1 cellular context compared by ENCODE assay signal in the genomic region with DNA sequence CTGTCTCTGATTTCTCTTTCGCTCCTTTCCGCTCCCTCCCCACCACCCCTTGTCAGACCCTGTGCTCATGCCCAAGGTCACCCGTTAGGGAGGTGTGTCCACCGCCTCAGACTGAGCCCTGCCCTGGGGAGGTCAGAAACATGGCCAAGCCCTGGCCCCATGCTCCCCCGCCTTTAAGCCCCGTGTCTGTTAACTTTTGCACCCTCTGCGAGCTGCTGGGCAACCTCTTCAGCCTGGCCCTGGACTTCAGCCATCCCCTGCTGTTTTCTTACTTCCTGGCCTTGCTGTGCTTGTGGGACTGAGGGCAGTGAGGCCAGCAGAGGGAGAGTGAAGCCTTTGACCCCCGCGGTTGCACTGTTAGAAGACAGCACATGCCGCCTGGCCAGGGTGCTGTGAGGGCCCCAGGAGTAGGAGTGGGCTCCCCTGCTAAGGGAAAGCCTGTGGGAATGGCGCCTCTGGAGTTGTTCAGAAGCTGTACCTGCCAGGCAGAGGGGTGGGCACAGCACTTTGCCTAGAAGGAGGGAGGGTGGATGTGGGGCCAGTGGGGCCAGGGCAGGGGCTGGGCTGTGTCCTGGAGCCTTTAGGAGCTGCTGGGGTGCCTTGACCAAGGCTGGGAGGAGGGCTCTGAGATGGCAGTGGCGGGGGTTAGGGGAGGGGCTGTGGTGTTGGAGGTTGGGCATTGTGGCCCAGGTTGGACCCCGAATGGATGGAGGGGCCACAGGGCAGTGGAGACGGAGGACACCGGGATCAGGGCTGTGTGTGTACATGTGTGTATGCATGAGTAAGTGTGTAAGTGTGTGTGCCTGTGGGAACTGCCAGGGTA.
A peak's percentile ranks its signal among the peaks of the same experiment; 100 is the strongest.
TF ChIP-seq lines count a peak whose summit lies in the region.

No MANE protein-coding gene starts in this region.

TF ChIP-seq in HepG2, 621 proteins besides CTCF, POLR2A, EP300 and RAD21 (continued from another document and continues in another):
- TF ChIP-seq, protein P1, sequence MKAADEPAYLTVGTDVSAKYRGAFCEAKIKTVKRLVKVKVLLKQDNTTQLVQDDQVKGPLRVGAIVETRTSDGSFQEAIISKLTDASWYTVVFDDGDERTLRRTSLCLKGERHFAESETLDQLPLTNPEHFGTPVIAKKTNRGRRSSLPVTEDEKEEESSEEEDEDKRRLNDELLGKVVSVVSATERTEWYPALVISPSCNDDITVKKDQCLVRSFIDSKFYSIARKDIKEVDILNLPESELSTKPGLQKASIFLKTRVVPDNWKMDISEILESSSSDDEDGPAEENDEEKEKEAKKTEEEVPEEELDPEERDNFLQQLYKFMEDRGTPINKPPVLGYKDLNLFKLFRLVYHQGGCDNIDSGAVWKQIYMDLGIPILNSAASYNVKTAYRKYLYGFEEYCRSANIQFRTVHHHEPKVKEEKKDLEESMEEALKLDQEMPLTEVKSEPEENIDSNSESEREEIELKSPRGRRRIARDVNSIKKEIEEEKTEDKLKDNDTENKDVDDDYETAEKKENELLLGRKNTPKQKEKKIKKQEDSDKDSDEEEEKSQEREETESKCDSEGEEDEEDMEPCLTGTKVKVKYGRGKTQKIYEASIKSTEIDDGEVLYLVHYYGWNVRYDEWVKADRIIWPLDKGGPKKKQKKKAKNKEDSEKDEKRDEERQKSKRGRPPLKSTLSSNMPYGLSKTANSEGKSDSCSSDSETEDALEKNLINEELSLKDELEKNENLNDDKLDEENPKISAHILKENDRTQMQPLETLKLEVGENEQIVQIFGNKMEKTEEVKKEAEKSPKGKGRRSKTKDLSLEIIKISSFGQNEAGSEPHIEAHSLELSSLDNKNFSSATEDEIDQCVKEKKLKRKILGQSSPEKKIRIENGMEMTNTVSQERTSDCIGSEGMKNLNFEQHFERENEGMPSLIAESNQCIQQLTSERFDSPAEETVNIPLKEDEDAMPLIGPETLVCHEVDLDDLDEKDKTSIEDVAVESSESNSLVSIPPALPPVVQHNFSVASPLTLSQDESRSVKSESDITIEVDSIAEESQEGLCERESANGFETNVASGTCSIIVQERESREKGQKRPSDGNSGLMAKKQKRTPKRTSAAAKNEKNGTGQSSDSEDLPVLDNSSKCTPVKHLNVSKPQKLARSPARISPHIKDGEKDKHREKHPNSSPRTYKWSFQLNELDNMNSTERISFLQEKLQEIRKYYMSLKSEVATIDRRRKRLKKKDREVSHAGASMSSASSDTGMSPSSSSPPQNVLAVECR (CRISPR knock-in tag; IDR thresholded peaks at IDR 0.05; ENCODE audit: borderline replicate concordance) = peak; percentile 91; the same call in 1 of the 2 replicates
- TF ChIP-seq NR2F1 (CRISPR knock-in tag; IDR thresholded peaks at IDR 0.05) (peak; percentile 92 to 95), NR2F2 (IDR thresholded peaks at IDR 0.05; ENCODE audit: borderline replicate concordance, low read depth) (peak; percentile 91), DPF2 (CRISPR knock-in tag; IDR thresholded peaks at IDR 0.05; ENCODE audit: borderline replicate concordance, low read depth) (peak; percentile 93), SCMH1 (CRISPR knock-in tag; IDR thresholded peaks at IDR 0.05; ENCODE audit: borderline replicate concordance) (no peak), LBX2 (CRISPR knock-in tag; IDR thresholded peaks at IDR 0.05; ENCODE audit: borderline replicate concordance) (no peak), ATF2 (CRISPR knock-in tag; IDR thresholded peaks at IDR 0.05) (peak; percentile 74; the same call in 1 of the 2 replicates), NR2F6 (IDR thresholded peaks at IDR 0.05) (peak; percentile 94), NR2F6 (CRISPR knock-in tag; IDR thresholded peaks at IDR 0.05) (peak; percentile 97), ZNF564 (CRISPR knock-in tag; IDR thresholded peaks at IDR 0.05) (no peak; the same call in 1 of the 2 replicates), SMAD3 (CRISPR knock-in tag; IDR thresholded peaks at IDR 0.05) (peak; percentile 77; the same call in 1 of the 2 replicates), ZNF335 (CRISPR knock-in tag; IDR thresholded peaks at IDR 0.05) (no peak), LCORL (IDR thresholded peaks at IDR 0.05) (no peak), LCORL (CRISPR knock-in tag; IDR thresholded peaks at IDR 0.05) (peak; percentile 94), ZNF678 (CRISPR knock-in tag; IDR thresholded peaks at IDR 0.05) (no peak), ZNF597 (CRISPR knock-in tag; IDR thresholded peaks at IDR 0.05) (no peak), PAXIP1 (CRISPR knock-in tag; conservative IDR thresholded peaks at IDR 0.05) (peak; percentile 98), PLRG1 (conservative IDR thresholded peaks at IDR 0.05) (no peak), ZNF75D (CRISPR knock-in tag; IDR thresholded peaks at IDR 0.05; ENCODE audit: borderline replicate concordance) (no peak), ZNF34 (CRISPR knock-in tag; IDR thresholded peaks at IDR 0.05; ENCODE audit: borderline replicate concordance) (no peak), ZNF777 (CRISPR knock-in tag; IDR thresholded peaks at IDR 0.05) (no peak), PRMT3 (CRISPR knock-in tag; IDR thresholded peaks at IDR 0.05; ENCODE audit: borderline replicate concordance, low read depth) (no peak), PLSCR1 (CRISPR knock-in tag; IDR thresholded peaks at IDR 0.05; ENCODE audit: borderline replicate concordance) (no peak), ZNF737 (CRISPR knock-in tag; IDR thresholded peaks at IDR 0.05; ENCODE audit: borderline replicate concordance) (no peak), ZNF773 (CRISPR knock-in tag; IDR thresholded peaks at IDR 0.05; ENCODE audit: borderline replicate concordance) (no peak), MED1 (CRISPR knock-in tag; IDR thresholded peaks at IDR 0.05) (peak; percentile 87), SOX5 (CRISPR knock-in tag; IDR thresholded peaks at IDR 0.05; ENCODE audit: borderline replicate concordance) (peak; percentile 85), AHR (CRISPR knock-in tag; IDR thresholded peaks at IDR 0.05) (peak; percentile 76; the same call in 1 of the 2 replicates), ZNF143 (CRISPR knock-in tag; IDR thresholded peaks at IDR 0.05) (peak; percentile 49; the same call in 1 of the 2 replicates), GATA4 (IDR thresholded peaks at IDR 0.05; ENCODE audit: borderline replicate concordance, low read depth) (no peak), MTA3 (CRISPR knock-in tag; IDR thresholded peaks at IDR 0.05) (no peak), FOXA1 (IDR thresholded peaks at IDR 0.05) (no peak), FOXA1 (CRISPR knock-in tag; IDR thresholded peaks at IDR 0.05) (no peak), HMG20A (CRISPR knock-in tag; IDR thresholded peaks at IDR 0.05; ENCODE audit: borderline replicate concordance) (peak; percentile 73; the same call in 1 of the 2 replicates), ZNF569 (CRISPR knock-in tag; IDR thresholded peaks at IDR 0.05; ENCODE audit: borderline replicate concordance) (no peak), ARNT2 (CRISPR knock-in tag; IDR thresholded peaks at IDR 0.05; ENCODE audit: low read depth) (peak; percentile 75; the same call in 1 of the 2 replicates)
- TF ChIP-seq, protein P2, sequence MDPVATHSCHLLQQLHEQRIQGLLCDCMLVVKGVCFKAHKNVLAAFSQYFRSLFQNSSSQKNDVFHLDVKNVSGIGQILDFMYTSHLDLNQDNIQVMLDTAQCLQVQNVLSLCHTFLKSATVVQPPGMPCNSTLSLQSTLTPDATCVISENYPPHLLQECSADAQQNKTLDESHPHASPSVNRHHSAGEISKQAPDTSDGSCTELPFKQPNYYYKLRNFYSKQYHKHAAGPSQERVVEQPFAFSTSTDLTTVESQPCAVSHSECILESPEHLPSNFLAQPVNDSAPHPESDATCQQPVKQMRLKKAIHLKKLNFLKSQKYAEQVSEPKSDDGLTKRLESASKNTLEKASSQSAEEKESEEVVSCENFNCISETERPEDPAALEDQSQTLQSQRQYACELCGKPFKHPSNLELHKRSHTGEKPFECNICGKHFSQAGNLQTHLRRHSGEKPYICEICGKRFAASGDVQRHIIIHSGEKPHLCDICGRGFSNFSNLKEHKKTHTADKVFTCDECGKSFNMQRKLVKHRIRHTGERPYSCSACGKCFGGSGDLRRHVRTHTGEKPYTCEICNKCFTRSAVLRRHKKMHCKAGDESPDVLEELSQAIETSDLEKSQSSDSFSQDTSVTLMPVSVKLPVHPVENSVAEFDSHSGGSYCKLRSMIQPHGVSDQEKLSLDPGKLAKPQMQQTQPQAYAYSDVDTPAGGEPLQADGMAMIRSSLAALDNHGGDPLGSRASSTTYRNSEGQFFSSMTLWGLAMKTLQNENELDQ (CRISPR knock-in tag; IDR thresholded peaks at IDR 0.05; ENCODE audit: borderline replicate concordance) = no peak
- TF ChIP-seq, protein P3, sequence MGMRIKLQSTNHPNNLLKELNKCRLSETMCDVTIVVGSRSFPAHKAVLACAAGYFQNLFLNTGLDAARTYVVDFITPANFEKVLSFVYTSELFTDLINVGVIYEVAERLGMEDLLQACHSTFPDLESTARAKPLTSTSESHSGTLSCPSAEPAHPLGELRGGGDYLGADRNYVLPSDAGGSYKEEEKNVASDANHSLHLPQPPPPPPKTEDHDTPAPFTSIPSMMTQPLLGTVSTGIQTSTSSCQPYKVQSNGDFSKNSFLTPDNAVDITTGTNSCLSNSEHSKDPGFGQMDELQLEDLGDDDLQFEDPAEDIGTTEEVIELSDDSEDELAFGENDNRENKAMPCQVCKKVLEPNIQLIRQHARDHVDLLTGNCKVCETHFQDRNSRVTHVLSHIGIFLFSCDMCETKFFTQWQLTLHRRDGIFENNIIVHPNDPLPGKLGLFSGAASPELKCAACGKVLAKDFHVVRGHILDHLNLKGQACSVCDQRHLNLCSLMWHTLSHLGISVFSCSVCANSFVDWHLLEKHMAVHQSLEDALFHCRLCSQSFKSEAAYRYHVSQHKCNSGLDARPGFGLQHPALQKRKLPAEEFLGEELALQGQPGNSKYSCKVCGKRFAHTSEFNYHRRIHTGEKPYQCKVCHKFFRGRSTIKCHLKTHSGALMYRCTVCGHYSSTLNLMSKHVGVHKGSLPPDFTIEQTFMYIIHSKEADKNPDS (CRISPR knock-in tag; IDR thresholded peaks at IDR 0.05) = peak; percentile 89
- TF ChIP-seq, protein P4, sequence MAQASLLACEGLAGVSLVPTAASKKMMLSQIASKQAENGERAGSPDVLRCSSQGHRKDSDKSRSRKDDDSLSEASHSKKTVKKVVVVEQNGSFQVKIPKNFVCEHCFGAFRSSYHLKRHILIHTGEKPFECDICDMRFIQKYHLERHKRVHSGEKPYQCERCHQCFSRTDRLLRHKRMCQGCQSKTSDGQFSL (CRISPR knock-in tag; IDR thresholded peaks at IDR 0.05) = no peak
- TF ChIP-seq, protein P5, sequence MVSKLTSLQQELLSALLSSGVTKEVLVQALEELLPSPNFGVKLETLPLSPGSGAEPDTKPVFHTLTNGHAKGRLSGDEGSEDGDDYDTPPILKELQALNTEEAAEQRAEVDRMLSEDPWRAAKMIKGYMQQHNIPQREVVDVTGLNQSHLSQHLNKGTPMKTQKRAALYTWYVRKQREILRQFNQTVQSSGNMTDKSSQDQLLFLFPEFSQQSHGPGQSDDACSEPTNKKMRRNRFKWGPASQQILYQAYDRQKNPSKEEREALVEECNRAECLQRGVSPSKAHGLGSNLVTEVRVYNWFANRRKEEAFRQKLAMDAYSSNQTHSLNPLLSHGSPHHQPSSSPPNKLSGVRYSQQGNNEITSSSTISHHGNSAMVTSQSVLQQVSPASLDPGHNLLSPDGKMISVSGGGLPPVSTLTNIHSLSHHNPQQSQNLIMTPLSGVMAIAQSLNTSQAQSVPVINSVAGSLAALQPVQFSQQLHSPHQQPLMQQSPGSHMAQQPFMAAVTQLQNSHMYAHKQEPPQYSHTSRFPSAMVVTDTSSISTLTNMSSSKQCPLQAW (CRISPR knock-in tag; IDR thresholded peaks at IDR 0.05) = peak; percentile 96
